In genomic region chr21:33885158-33885514, GRCh38 we compare ENCODE assay signal across 1 cellular context.
TF ChIP-seq lines count a peak whose summit lies in the region.

No MANE protein-coding gene starts in this region.

TF ChIP-seq in GM23338, 12 proteins besides CTCF, POLR2A, EP300 and RAD21 (continued from another document):
- TF ChIP-seq, protein P1, sequence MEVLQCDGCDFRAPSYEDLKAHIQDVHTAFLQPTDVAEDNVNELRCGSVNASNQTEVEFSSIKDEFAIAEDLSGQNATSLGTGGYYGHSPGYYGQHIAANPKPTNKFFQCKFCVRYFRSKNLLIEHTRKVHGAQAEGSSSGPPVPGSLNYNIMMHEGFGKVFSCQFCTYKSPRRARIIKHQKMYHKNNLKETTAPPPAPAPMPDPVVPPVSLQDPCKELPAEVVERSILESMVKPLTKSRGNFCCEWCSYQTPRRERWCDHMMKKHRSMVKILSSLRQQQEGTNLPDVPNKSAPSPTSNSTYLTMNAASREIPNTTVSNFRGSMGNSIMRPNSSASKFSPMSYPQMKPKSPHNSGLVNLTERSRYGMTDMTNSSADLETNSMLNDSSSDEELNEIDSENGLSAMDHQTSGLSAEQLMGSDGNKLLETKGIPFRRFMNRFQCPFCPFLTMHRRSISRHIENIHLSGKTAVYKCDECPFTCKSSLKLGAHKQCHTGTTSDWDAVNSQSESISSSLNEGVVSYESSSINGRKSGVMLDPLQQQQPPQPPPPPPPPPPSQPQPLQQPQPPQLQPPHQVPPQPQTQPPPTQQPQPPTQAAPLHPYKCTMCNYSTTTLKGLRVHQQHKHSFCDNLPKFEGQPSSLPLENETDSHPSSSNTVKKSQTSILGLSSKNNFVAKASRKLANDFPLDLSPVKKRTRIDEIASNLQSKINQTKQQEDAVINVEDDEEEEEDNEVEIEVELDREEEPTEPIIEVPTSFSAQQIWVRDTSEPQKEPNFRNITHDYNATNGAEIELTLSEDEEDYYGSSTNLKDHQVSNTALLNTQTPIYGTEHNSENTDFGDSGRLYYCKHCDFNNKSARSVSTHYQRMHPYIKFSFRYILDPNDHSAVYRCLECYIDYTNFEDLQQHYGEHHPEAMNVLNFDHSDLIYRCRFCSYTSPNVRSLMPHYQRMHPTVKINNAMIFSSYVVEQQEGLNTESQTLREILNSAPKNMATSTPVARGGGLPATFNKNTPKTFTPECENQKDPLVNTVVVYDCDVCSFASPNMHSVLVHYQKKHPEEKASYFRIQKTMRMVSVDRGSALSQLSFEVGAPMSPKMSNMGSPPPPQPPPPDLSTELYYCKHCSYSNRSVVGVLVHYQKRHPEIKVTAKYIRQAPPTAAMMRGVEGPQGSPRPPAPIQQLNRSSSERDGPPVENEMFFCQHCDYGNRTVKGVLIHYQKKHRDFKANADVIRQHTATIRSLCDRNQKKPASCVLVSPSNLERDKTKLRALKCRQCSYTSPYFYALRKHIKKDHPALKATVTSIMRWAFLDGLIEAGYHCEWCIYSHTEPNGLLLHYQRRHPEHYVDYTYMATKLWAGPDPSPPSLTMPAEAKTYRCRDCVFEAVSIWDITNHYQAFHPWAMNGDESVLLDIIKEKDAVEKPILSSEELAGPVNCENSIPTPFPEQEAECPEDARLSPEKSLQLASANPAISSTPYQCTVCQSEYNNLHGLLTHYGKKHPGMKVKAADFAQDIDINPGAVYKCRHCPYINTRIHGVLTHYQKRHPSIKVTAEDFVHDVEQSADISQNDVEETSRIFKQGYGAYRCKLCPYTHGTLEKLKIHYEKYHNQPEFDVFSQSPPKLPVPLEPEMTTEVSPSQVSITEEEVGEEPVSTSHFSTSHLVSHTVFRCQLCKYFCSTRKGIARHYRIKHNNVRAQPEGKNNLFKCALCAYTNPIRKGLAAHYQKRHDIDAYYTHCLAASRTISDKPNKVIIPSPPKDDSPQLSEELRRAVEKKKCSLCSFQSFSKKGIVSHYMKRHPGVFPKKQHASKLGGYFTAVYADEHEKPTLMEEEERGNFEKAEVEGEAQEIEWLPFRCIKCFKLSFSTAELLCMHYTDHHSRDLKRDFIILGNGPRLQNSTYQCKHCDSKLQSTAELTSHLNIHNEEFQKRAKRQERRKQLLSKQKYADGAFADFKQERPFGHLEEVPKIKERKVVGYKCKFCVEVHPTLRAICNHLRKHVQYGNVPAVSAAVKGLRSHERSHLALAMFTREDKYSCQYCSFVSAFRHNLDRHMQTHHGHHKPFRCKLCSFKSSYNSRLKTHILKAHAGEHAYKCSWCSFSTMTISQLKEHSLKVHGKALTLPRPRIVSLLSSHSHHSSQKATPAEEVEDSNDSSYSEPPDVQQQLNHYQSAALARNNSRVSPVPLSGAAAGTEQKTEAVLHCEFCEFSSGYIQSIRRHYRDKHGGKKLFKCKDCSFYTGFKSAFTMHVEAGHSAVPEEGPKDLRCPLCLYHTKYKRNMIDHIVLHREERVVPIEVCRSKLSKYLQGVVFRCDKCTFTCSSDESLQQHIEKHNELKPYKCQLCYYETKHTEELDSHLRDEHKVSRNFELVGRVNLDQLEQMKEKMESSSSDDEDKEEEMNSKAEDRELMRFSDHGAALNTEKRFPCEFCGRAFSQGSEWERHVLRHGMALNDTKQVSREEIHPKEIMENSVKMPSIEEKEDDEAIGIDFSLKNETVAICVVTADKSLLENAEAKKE (CRISPR knock-in tag; IDR thresholded peaks at IDR 0.05) = no peak
- TF ChIP-seq, protein P2, sequence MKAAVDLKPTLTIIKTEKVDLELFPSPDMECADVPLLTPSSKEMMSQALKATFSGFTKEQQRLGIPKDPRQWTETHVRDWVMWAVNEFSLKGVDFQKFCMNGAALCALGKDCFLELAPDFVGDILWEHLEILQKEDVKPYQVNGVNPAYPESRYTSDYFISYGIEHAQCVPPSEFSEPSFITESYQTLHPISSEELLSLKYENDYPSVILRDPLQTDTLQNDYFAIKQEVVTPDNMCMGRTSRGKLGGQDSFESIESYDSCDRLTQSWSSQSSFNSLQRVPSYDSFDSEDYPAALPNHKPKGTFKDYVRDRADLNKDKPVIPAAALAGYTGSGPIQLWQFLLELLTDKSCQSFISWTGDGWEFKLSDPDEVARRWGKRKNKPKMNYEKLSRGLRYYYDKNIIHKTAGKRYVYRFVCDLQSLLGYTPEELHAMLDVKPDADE (IDR thresholded peaks at IDR 0.05) = no peak
- TF ChIP-seq EZH2phosphoT487 (IDR thresholded peaks at IDR 0.05; ENCODE audit: unreplicated experiment) (no peak), JUNB (IDR thresholded peaks at IDR 0.05; ENCODE audit: unreplicated experiment) (no peak)
